In the genomic region with DNA sequence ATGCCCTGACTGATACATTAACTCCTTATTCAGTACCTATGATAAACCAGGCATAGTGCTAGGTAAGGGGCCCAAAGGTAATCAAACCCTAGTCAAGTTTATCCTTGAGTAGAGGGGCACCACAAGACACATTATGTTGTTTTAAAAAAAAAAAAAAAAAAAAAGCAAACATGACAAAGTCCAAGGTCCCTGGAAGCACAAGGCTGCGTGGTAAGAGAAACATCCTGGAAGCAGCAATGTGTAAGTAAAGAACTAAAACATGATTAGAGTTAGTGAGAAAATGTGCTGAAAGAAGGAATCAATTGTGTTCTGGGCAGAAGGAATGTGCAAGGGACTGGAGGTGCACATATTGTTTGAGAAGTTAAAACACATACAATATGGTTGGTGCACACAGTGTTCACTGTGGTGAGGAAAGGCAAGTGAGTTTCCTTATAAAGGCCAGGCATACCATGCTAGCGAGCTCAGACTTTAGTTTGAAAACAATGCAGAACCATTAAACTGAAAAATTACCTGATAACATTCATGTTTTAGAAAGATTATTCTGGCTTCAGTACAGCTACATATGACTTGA, we compare ENCODE assay signal across 23 cellular contexts. TPM values are rescaled to one million over a fixed set of nuclear protein-coding genes. Genes with fewer than 3 reads are reported as not detected.
"Had no signal": no experiment of that assay in that cellular context is flagged by ENCODE, and none has a peak within 500 bp of the region (broad histone marks: within the 10 kb centered on the region; RNA-seq: fewer than 3 reads in every experiment).

No MANE protein-coding gene starts in this region.

- H3K4me2 ChIP-seq: smooth muscle cell had no signal

- H3K9me3 ChIP-seq: neutrophil had no signal

- H3K4me1 Mint-ChIP-seq: activated CD8-positive, alpha-beta memory T cell treated with anti-CD3 and anti-CD28 coated beads, Interleukin-2, amount 10 ng/mL, durations not matched to agents 7 days and 5 days; activated naive CD4-positive, alpha-beta T cell treated with anti-CD3 and anti-CD28 coated beads, Interleukin-2, amount 50 U/mL, for 24 hours; memory B cell; natural killer cell had no signal

- H3K36me3 ChIP-seq: neutrophil had no signal

- H3K4me3 Mint-ChIP-seq: activated CD4-positive, alpha-beta memory T cell treated with anti-CD3 and anti-CD28 coated beads for 36 hours; activated CD8-positive, alpha-beta memory T cell treated with anti-CD3 and anti-CD28 coated beads, Interleukin-2, amount 10 ng/mL, durations not matched to agents 7 days and 5 days; activated naive CD4-positive, alpha-beta T cell treated with anti-CD3 and anti-CD28 coated beads, Interleukin-2, amount 50 U/mL, for 24 hours; memory B cell; natural killer cell; T-helper 1 cell treated with Interleukin-12 subunit alpha and Interleukin-12 subunit beta and Interleukin-4 antibody, amounts not matched to agents 30 μg/mL and 1 μg/mL, for 36 hours had no signal

- H3K27me3 Mint-ChIP-seq: activated CD4-positive, alpha-beta memory T cell treated with anti-CD3 and anti-CD28 coated beads for 36 hours; activated CD8-positive, alpha-beta memory T cell treated with anti-CD3 and anti-CD28 coated beads, Interleukin-2, amount 10 ng/mL, durations not matched to agents 7 days and 5 days; activated naive CD4-positive, alpha-beta T cell treated with anti-CD3 and anti-CD28 coated beads, Interleukin-2, amount 50 U/mL, for 24 hours; memory B cell had no signal

- FAIRE-seq: frontal cortex, islet of Langerhans had no signal

- H3K27me3 ChIP-seq: heart right ventricle, neutrophil, right atrium auricular region had no signal

- H3K27ac Mint-ChIP-seq: activated CD4-positive, alpha-beta memory T cell treated with anti-CD3 and anti-CD28 coated beads for 36 hours; activated CD8-positive, alpha-beta memory T cell treated with anti-CD3 and anti-CD28 coated beads, Interleukin-2, amount 10 ng/mL, durations not matched to agents 7 days and 5 days; activated naive CD4-positive, alpha-beta T cell treated with anti-CD3 and anti-CD28 coated beads, Interleukin-2, amount 50 U/mL, for 24 hours; memory B cell; natural killer cell; T-helper 1 cell treated with Interleukin-12 subunit alpha and Interleukin-12 subunit beta and Interleukin-4 antibody, amounts not matched to agents 30 μg/mL and 1 μg/mL, for 36 hours had no signal

- H3K27ac ChIP-seq: epithelial cell of prostate, neutrophil, right atrium auricular region, WERI-Rb-1 had no signal

- DNase-seq: activated CD4-positive, alpha-beta memory T cell treated with anti-CD3 and anti-CD28 coated beads for 36 hours; activated CD8-positive, alpha-beta memory T cell treated with anti-CD3 and anti-CD28 coated beads, Interleukin-2, amount 10 ng/mL, durations not matched to agents 7 days and 5 days; activated effector memory CD4-positive, alpha-beta T cell treated with anti-CD3 and anti-CD28 coated beads, Interleukin-2, amount 50 U/mL, for 16 hours; activated T-cell treated with anti-CD3 and anti-CD28 coated beads, Interleukin-2, amount 50 U/mL, for 1 hour; dermis blood vessel endothelial cell; heart right ventricle; left ventricle myocardium superior; natural killer cell; posterior cingulate gyrus; stimulated activated CD4-positive, alpha-beta T cell treated with anti-CD3 and anti-CD28 coated beads, Interleukin-4, amount 100 ng/mL, for 4 hours; stimulated activated CD8-positive, alpha-beta memory T cell treated with anti-CD3 and anti-CD28 coated beads, Interleukin-4, amount 100 ng/mL, for 48 hours; stimulated activated naive CD4-positive, alpha-beta T cell treated with Interleukin-2 at 50 U/mL for 16 hours; trophoblast cell; WERI-Rb-1 had no signal

- H3K36me3 Mint-ChIP-seq: activated CD4-positive, alpha-beta memory T cell treated with anti-CD3 and anti-CD28 coated beads for 36 hours; activated CD8-positive, alpha-beta memory T cell treated with anti-CD3 and anti-CD28 coated beads, Interleukin-2, amount 10 ng/mL, durations not matched to agents 7 days and 5 days; activated naive CD4-positive, alpha-beta T cell treated with anti-CD3 and anti-CD28 coated beads, Interleukin-2, amount 50 U/mL, for 24 hours; memory B cell; natural killer cell had no signal

- H3K4me3 ChIP-seq: heart right ventricle, right atrium auricular region, smooth muscle cell had no signal

- H3K4me1 ChIP-seq: right atrium auricular region had no signal

RNA-seq across cellular contexts. Expression of gene PDE1C, which starts 51.1 kb away (rescaled TPM):
- total RNA-seq: activated CD4-positive, alpha-beta memory T cell treated with anti-CD3 and anti-CD28 coated beads for 36 hours; activated CD8-positive, alpha-beta memory T cell treated with anti-CD3 and anti-CD28 coated beads, Interleukin-2, amount 10 ng/mL, durations not matched to agents 7 days and 5 days; natural killer cell had no signal
